In genomic region chr5:788703-789102, GRCh38 we compare ENCODE assay signal across 3 cellular contexts. TPM values are rescaled to one million over a fixed set of nuclear protein-coding genes. Genes with fewer than 3 reads are reported as not detected.
"Had no signal": no experiment of that assay in that cellular context is flagged by ENCODE, and none has a peak within 500 bp of the region (broad histone marks: within the 10 kb centered on the region; RNA-seq: fewer than 3 reads in every experiment).

No MANE protein-coding gene starts in this region.

RNA-seq across cellular contexts. Expression of gene ZDHHC11B, which starts 4.2 kb away (rescaled TPM):
- total RNA-seq: activated naive CD4-positive, alpha-beta T cell treated with anti-CD3 and anti-CD28 coated beads for 36 hours; activated naive CD8-positive, alpha-beta T cell treated with anti-CD3 and anti-CD28 coated beads for 36 hours; activated T-helper 1 cell treated with anti-CD3 and anti-CD28 coated beads, Interleukin-12 subunit alpha, Interleukin-12 subunit beta, Interleukin-2, Interleukin-4 antibody, amounts not matched to agents 30 ng/mL and 10 ng/mL and 1 ng/mL, durations not matched to agents 14 hours and 24 hours and 36 hours had no signal
